In genomic region chr16:28277537-28278388, GRCh38 we compare ENCODE assay signal across 8 cellular contexts. TPM values are rescaled to one million over a fixed set of nuclear protein-coding genes. Genes with fewer than 3 reads are reported as not detected.
DNase-seq lines count a peak whose midpoint lies in the region; ATAC-seq, FAIRE-seq and TF ChIP-seq lines count a peak whose summit lies in the region.

No MANE protein-coding gene starts in this region.

- H3K36me3 ChIP-seq in RWPE2 (ENCODE audit: low read depth), result no peaks in the 10 kb centered on the region

- H3K27me3 Mint-ChIP-seq in neural crest cell (ENCODE audit: low read depth), result peaks cover 40% of the 10 kb centered on the region
- peaks cover 13% of the 10 kb centered on the region for H3K27me3 Mint-ChIP-seq in stimulated activated naive CD8-positive, alpha-beta T cell treated with anti-CD3 and anti-CD28 coated beads, Interleukin-15, Interleukin-2, amounts not matched to agents 100 ng/mL and 50 ng/mL, for 24 hours

- peaks cover 3% of the 10 kb centered on the region for H3K27me3 ChIP-seq in RWPE2 (ENCODE audit: insufficient read depth, poor library complexity, severe bottlenecking)

- peaks cover 11% of the 10 kb centered on the region for H3K4me1 Mint-ChIP-seq in neural crest cell
- peaks cover 39% of the 10 kb centered on the region for H3K4me1 Mint-ChIP-seq in stimulated activated naive CD8-positive, alpha-beta T cell treated with anti-CD3 and anti-CD28 coated beads, Interleukin-15, Interleukin-2, amounts not matched to agents 100 ng/mL and 50 ng/mL, for 24 hours (ENCODE audit: low read depth)

- H3K9me3 Mint-ChIP-seq in neural crest cell, result no peaks in the 10 kb centered on the region
- H3K9me3 Mint-ChIP-seq in stimulated activated naive CD8-positive, alpha-beta T cell treated with anti-CD3 and anti-CD28 coated beads, Interleukin-15, Interleukin-2, amounts not matched to agents 100 ng/mL and 50 ng/mL, for 24 hours, result no peaks in the 10 kb centered on the region

- H3K27ac Mint-ChIP-seq in neural crest cell (ENCODE audit: unreplicated experiment), result peak overlapping the region; percentile 96
- H3K27ac Mint-ChIP-seq in stimulated activated naive CD8-positive, alpha-beta T cell treated with anti-CD3 and anti-CD28 coated beads, Interleukin-15, Interleukin-2, amounts not matched to agents 100 ng/mL and 50 ng/mL, for 24 hours, result no peak overlapping the region

- H3K4me3 Mint-ChIP-seq in neural crest cell, result peak overlapping the region; percentile 75
- peak overlapping the region; percentile 61 for H3K4me3 Mint-ChIP-seq in stimulated activated naive CD8-positive, alpha-beta T cell treated with anti-CD3 and anti-CD28 coated beads, Interleukin-15, Interleukin-2, amounts not matched to agents 100 ng/mL and 50 ng/mL, for 24 hours

- TF ChIP-seq CTCF in LNCAP (IDR thresholded peaks at IDR 0.05) (peak; percentile 90), RWPE2 (IDR thresholded peaks at IDR 0.05; ENCODE audit: poor library complexity, severe bottlenecking) (peak; percentile 90), foreskin fibroblast (IDR thresholded peaks at IDR 0.05; ENCODE audit: low read depth, low read length) (peak; percentile 90), neural crest cell (conservative IDR thresholded peaks at IDR 0.05) (peak; percentile 97)

- DNase-seq in RWPE2 (ENCODE audit: low spot score) (no peak), foreskin fibroblast (peak; percentile 63 to 89), neural crest cell (ENCODE audit: low read depth, low spot score) (peak; percentile 95)
- peak; percentile 94 for DNase-seq in activated effector memory CD4-positive, alpha-beta T cell treated with anti-CD3 and anti-CD28 coated beads, Interleukin-2, amount 50 U/mL, for 16 hours

- ATAC-seq in RWPE2 (ENCODE audit: low read depth) (peak; percentile 83), GM19395 (IDR thresholded peaks at IDR 0.05; ENCODE audit: unreplicated experiment) (no peak)

- peak; percentile 85 for FAIRE-seq in G401.6 (lab: Jason Lieb, UNC)

- H3K9me3 ChIP-seq in RWPE2 (ENCODE audit: severe bottlenecking), result no peaks in the 10 kb centered on the region

- no peak overlapping the region for H3K27ac ChIP-seq in RWPE2 (ENCODE audit: poor library complexity, severe bottlenecking)

- H3K4me3 ChIP-seq in RWPE2 (ENCODE audit: severe bottlenecking) (peak overlapping the region; percentile 32), foreskin fibroblast (ENCODE audit: low read depth in 1 of 2, low read length in 2 of 2) (peak overlapping the region; percentile 55 to 60)

- H3K4me1 ChIP-seq in RWPE2 (ENCODE audit: insufficient read depth, poor library complexity, severe bottlenecking), result no peaks in the 10 kb centered on the region

- H3K36me3 Mint-ChIP-seq in neural crest cell (ENCODE audit: low read depth), result no peaks in the 10 kb centered on the region
- no peaks in the 10 kb centered on the region for H3K36me3 Mint-ChIP-seq in stimulated activated naive CD8-positive, alpha-beta T cell treated with anti-CD3 and anti-CD28 coated beads, Interleukin-15, Interleukin-2, amounts not matched to agents 100 ng/mL and 50 ng/mL, for 24 hours (ENCODE audit: low read depth)

RNA-seq across cellular contexts. Expression of gene SBK1, which starts 14.6 kb away (rescaled TPM):
- total RNA-seq in neural crest cell, result 79.0 and 79.3 TPM in 2 replicates
